ENCODE assay signal across 8 cellular contexts in the genomic region with DNA sequence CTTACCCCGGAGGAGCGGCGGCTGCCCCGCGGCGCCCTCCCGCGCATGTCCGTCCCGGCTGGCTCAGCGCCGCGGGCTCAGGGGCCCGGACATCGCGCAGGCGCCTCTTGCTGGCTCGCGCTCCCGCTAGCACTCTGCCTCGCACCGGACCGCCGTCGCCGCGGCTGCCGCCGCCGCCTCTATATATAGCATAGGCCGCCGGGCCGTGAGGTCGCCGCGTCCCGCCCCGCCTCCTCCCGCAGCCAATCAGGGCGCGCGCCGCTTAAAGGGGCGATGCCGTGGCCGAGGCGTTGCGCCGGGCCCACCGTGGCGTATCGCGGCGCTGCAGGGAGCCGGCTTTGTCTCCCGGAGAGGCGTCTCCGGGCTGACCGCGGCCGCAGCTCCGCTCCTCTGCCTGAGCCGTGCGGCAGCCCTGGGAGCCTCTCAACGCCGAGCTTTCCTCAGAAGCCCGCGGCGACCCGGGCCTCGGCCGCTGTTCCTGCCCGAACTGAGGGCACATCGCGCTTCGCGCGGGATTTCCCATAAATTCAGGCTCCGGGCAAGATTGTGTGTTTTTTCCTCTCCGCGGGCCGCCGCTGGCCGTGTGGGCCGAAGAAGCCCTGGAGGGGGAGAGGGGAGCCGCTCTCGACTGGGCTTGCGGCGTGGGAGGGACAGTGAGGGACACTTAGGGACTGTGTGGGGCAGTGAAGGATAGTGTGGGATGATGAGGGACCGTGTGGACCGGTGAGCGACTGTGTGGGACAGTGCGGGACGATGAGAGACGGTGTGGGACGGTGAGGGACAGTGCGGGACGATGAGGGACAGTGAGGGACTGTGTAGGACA. TPM values are rescaled to one million over a fixed set of nuclear protein-coding genes. Genes with fewer than 3 reads are reported as not detected.
DNase-seq lines count a peak whose midpoint lies in the region; ATAC-seq and TF ChIP-seq lines count a peak whose summit lies in the region.

Gene ERRFI1, minus strand, starts transcription at position 157 of the 823 bp plus-strand sequence. CDS start 10,690 bp downstream, outside the sequence.

- H3K4me3 ChIP-seq in AG09309 (ENCODE audit: control insufficient read depth, low read depth, low read length), result peak within 1 kb of the TSS; percentile 74

- peak; percentile 91 for TF ChIP-seq POLR2A in GM19193 (IDR thresholded peaks at IDR 0.05; ENCODE audit: extremely low read depth, insufficient read depth, insufficient read length)

- DNase-seq in AG09309 (ENCODE audit: low read depth) (peak; percentile 71), NCI-H82 (lab: John Stamatoyannopoulos, UW) (peak; percentile 95), activated T-cell treated with anti-CD3 and anti-CD28 coated beads for 1 hour (ENCODE audit: low read depth) (peak; percentile 83), mesenteric fat pad (ENCODE audit: low spot score) (peak; percentile 98)
- DNase-seq in stimulated activated CD8-positive, alpha-beta memory T cell treated with anti-CD3 and anti-CD28 coated beads, Interleukin-12 subunit alpha, Interleukin-12 subunit beta, amount 100 ng/mL, for 4 hours (ENCODE audit: low read depth), result peak; percentile 81

- TF ChIP-seq CTCF in AG09309 (IDR thresholded peaks at IDR 0.05; ENCODE audit: control insufficient read depth, insufficient read depth, low read depth, low read length, missing control alignments), result no peak

- in situ Hi-C loops in endometrial microvascular endothelial cells (cut with HindIII; ENCODE audit: inconsistent ontology term, low pct_unique_long_range_greater_than_20kb, low sequenced_read_pairs), result loop anchor here (25.0 kb wide), 1 partner anchor 186 kb away; no protein-coding TSS in a partner anchor

- peak; percentile 85 for ATAC-seq in HG03442 (IDR thresholded peaks at IDR 0.05; ENCODE audit: unreplicated experiment)

RNA-seq across cellular contexts. Expression of gene ERRFI1, which starts in this region (rescaled TPM):
- total RNA-seq in endometrial microvascular endothelial cells (ENCODE audit: inconsistent ontology term), result 18.5 TPM
- 100 TPM for total RNA-seq in mesenteric fat pad

Comparison
In these comparisons a context has a peak if more than half of its experiments do, and no peak if none do; other contexts are left out.
1. Peak in every context shown above with its lines: DNase-seq, ATAC-seq and H3K4me3 ChIP-seq.